Comparison of ENCODE assay signal across 8 cellular contexts in genomic region chr9:112925058-112925641, GRCh38. TPM values are rescaled to one million over a fixed set of nuclear protein-coding genes. Genes with fewer than 3 reads are reported as not detected.
DNase-seq lines count a peak whose midpoint lies in the region; ATAC-seq and TF ChIP-seq lines count a peak whose summit lies in the region.

No MANE protein-coding gene starts in this region.

- no peak overlapping the region for H3K27ac ChIP-seq in colonic mucosa

- H3K9me3 ChIP-seq in colonic mucosa: no peaks in the 10 kb centered on the region

- no peaks in the 10 kb centered on the region for H3K27me3 ChIP-seq in colonic mucosa

- no peaks in the 10 kb centered on the region for H3K4me1 ChIP-seq in colonic mucosa

- peak; percentile 49 for DNase-seq in COR-L47 (lab: John Stamatoyannopoulos, UW)
- DNase-seq in HCEC 1CT: peak; percentile 11
- peak; percentile 6 for DNase-seq in NCI-H82 treated with DMSO at 0.1 percent for 48 hours (lab: John Stamatoyannopoulos, UW; ENCODE audit: unreplicated experiment)
- no peak for DNase-seq in colonic mucosa
- DNase-seq in pons (ENCODE audit: low spot score): peak; percentile 62
- no peak for DNase-seq in activated T-cell treated with anti-CD3 and anti-CD28 coated beads, Interleukin-2, amount 50 U/mL, for 1 hour

- no peaks in the 10 kb centered on the region for H3K36me3 ChIP-seq in colonic mucosa

- intact Hi-C loops in colonic mucosa (cut with DNase I): no loop called here

- peak; percentile 13 for TF ChIP-seq CTCF in colonic mucosa (IDR thresholded peaks at IDR 0.05)

- ATAC-seq in HG03571 (IDR thresholded peaks at IDR 0.05; ENCODE audit: unreplicated experiment) (no peak), HG03439 (IDR thresholded peaks at IDR 0.05; ENCODE audit: unreplicated experiment) (no peak)

- H3K4me3 ChIP-seq in colonic mucosa: no peak overlapping the region

- no peak overlapping the region for H3K9ac ChIP-seq in colonic mucosa (ENCODE audit: low read depth in 2 of 2, low read length in 2 of 2)

RNA-seq across cellular contexts. Expression of gene SLC46A2, which starts 34.5 kb away (rescaled TPM):
- not detected for total RNA-seq in colonic mucosa

Comparison
In these comparisons a context has a peak if more than half of its experiments do, and no peak if none do; other contexts are left out.
1. DNase-seq: peak in COR-L47 (single experiment), HCEC 1CT (single experiment), NCI-H82 treated with DMSO at 0.1 percent for 48 hours (single experiment) and pons (single experiment); none in colonic mucosa (single experiment) and activated T-cell treated with anti-CD3 and anti-CD28 coated beads, Interleukin-2, amount 50 U/mL, for 1 hour (single experiment).